ENCODE assay signal across 1 cellular context in the genomic region with DNA sequence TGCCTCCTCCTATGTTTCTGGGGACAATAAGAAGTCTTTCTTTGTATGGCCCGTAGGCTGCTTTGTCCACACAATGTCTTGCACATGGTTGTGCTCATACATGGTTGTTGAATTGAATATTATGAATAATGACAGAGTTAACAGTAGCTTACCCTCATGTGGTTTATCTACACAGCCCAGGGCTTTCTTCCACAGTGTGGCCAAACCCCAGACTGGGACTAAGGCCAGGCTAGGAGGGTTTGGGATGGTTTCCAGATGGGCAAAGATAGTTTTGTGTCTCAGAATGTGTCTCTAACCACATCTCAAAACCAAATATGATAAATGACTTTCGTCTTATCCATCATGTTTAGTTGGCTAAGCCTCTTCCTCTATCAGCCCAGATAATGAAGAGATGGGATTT.
TF ChIP-seq lines count a peak whose summit lies in the region.

No MANE protein-coding gene starts in this region.

TF ChIP-seq in GM23338, 12 proteins besides CTCF, POLR2A, EP300 and RAD21 (continued from another document):
- TF ChIP-seq ETS1 (IDR thresholded peaks at IDR 0.05), result no peak
- TF ChIP-seq EZH2 (IDR thresholded peaks at IDR 0.05; ENCODE audit: low read depth, unreplicated experiment), result no peak
- no peak for TF ChIP-seq ZNF331 (CRISPR knock-in tag; IDR thresholded peaks at IDR 0.05; ENCODE audit: low read depth)
